Comparison of ENCODE assay signal across 1 cellular context in genomic region chr10:45160266-45160665, GRCh38.
TF ChIP-seq lines count a peak whose summit lies in the region.

No MANE protein-coding gene starts in this region.

TF ChIP-seq in K562, 482 proteins besides CTCF, POLR2A, EP300 and RAD21 (continued from another document):
- TF ChIP-seq, protein P1, sequence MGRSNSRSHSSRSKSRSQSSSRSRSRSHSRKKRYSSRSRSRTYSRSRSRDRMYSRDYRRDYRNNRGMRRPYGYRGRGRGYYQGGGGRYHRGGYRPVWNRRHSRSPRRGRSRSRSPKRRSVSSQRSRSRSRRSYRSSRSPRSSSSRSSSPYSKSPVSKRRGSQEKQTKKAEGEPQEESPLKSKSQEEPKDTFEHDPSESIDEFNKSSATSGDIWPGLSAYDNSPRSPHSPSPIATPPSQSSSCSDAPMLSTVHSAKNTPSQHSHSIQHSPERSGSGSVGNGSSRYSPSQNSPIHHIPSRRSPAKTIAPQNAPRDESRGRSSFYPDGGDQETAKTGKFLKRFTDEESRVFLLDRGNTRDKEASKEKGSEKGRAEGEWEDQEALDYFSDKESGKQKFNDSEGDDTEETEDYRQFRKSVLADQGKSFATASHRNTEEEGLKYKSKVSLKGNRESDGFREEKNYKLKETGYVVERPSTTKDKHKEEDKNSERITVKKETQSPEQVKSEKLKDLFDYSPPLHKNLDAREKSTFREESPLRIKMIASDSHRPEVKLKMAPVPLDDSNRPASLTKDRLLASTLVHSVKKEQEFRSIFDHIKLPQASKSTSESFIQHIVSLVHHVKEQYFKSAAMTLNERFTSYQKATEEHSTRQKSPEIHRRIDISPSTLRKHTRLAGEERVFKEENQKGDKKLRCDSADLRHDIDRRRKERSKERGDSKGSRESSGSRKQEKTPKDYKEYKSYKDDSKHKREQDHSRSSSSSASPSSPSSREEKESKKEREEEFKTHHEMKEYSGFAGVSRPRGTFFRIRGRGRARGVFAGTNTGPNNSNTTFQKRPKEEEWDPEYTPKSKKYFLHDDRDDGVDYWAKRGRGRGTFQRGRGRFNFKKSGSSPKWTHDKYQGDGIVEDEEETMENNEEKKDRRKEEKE (IDR thresholded peaks at IDR 0.05; ENCODE audit: borderline replicate concordance in 1 of 2, control insufficient read depth in 1 of 2, low read depth in 2 of 2, low read length in 1 of 2): no peak
